ENCODE assay signal across 21 cellular contexts in genomic region chr15:42172475-42172874, GRCh38. TPM values are rescaled to one million over a fixed set of nuclear protein-coding genes. Genes with fewer than 3 reads are reported as not detected.
"Had no signal": no experiment of that assay in that cellular context is flagged by ENCODE, and none has a peak within 500 bp of the region (broad histone marks: within the 10 kb centered on the region; RNA-seq: fewer than 3 reads in every experiment).

No MANE protein-coding gene starts in this region.

- DNase-seq: activated CD4-positive, CD25-positive, alpha-beta regulatory T cell treated with anti-CD3 and anti-CD28 coated beads, Interleukin-2, amount 50 U/mL, for 72 hours; activated gamma-delta T cell; activated T-cell treated with anti-CD3 and anti-CD28 coated beads for 4 hours; amniotic stem cell; effector memory CD4-positive, alpha-beta T cell; head of caudate nucleus; lower lobe of right lung; midbrain; ovary; sigmoid colon; spleen; stimulated activated naive CD8-positive, alpha-beta T cell treated with anti-CD3 and anti-CD28 coated beads, Interleukin-15, amount 100 ng/mL, for 72 hours; SW 1271; T-helper 9 cell had no signal

- H3K27me3 Mint-ChIP-seq: stimulated activated naive CD8-positive, alpha-beta T cell treated with anti-CD3 and anti-CD28 coated beads, Interleukin-15, amount 100 ng/mL, for 72 hours had no signal

- ATAC-seq: lower lobe of right lung had no signal

- H3K36me3 ChIP-seq: ovary had no signal

- H3K9me3 Mint-ChIP-seq: stimulated activated naive CD8-positive, alpha-beta T cell treated with anti-CD3 and anti-CD28 coated beads, Interleukin-15, amount 100 ng/mL, for 72 hours had no signal

- H3K4me1 ChIP-seq: sigmoid colon had no signal

- H3K27ac ChIP-seq: coronary artery, epithelial cell of prostate, lower lobe of right lung, ovary, sigmoid colon had no signal

- H3K27me3 ChIP-seq: ovary, sigmoid colon, spleen had no signal

- H3K4me3 ChIP-seq: coronary artery, lower lobe of right lung, ovary, sigmoid colon, spleen had no signal

- H3K9me3 ChIP-seq: lower lobe of right lung, ovary, sigmoid colon, spleen had no signal

- H3K4me3 Mint-ChIP-seq: stimulated activated naive CD8-positive, alpha-beta T cell treated with anti-CD3 and anti-CD28 coated beads, Interleukin-15, amount 100 ng/mL, for 72 hours had no signal

RNA-seq across cellular contexts. Expression of gene PLA2G4F, which starts 16.0 kb away (rescaled TPM):
- total RNA-seq: fibroblast of lung, frontal cortex, myocyte, SK-MEL-5, spleen, temporal lobe had no signal
